Comparison of ENCODE assay signal across 12 cellular contexts in the genomic region with DNA sequence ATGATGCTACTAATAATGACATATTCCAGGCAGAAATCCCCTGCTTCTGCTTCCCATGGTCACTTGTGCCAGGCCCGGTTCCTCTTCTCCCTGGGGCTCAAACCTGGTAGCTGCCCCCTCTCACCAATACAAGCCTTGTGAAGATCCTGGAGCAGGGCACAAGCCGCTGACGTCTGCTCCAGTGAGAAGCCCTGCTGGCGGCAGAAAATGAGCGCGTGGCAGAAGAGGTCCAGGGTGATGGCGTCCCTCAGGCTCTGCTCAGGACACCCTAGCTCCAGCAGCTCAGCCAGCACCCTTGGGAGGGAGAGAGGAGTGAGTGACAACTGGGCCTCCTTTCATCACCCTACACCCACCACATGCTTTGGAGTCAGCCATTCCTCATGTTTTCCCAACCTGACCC. TPM values are rescaled to one million over a fixed set of nuclear protein-coding genes. Genes with fewer than 3 reads are reported as not detected.
A peak's percentile ranks its signal among the peaks of the same experiment; 100 is the strongest.
DNase-seq lines count a peak whose midpoint lies in the region; ATAC-seq and TF ChIP-seq lines count a peak whose summit lies in the region.
"Had no signal": no experiment of that assay in that cellular context is flagged by ENCODE, and none has a peak within 500 bp of the region (broad histone marks: within the 10 kb centered on the region; RNA-seq: fewer than 3 reads in every experiment).

No MANE protein-coding gene starts in this region.

- H3K4me1 Mint-ChIP-seq in activated naive CD4-positive, alpha-beta T cell treated with anti-CD3 and anti-CD28 coated beads, Interleukin-2, amount 50 U/mL, for 24 hours: peaks cover 22% of the 10 kb centered on the region
- H3K4me1 Mint-ChIP-seq in memory B cell (peaks cover 23% of the 10 kb centered on the region), type B pancreatic cell (ENCODE audit: unreplicated experiment) (peaks cover 17% of the 10 kb centered on the region)

- H3K27me3 ChIP-seq in MG63: no peaks in the 10 kb centered on the region

- no peak for ATAC-seq in memory B cell (ENCODE audit: low read depth)
- ATAC-seq in GM21529 (IDR thresholded peaks at IDR 0.05; ENCODE audit: unreplicated experiment): no peak

- no peaks in the 10 kb centered on the region for H3K9me3 ChIP-seq in MG63

- H3K4me3 Mint-ChIP-seq in activated naive CD4-positive, alpha-beta T cell treated with anti-CD3 and anti-CD28 coated beads, Interleukin-2, amount 50 U/mL, for 24 hours: peak overlapping the region; percentile 96
- H3K4me3 Mint-ChIP-seq in memory B cell (no peak overlapping the region), type B pancreatic cell (peak overlapping the region; percentile 96)

- no peak for DNase-seq in activated naive CD4-positive, alpha-beta T cell treated with Interleukin-2 at 50 U/mL for 16 hours
- DNase-seq in RKO (ENCODE audit: low spot score): peak; percentile 30
- no peak for DNase-seq in memory B cell (ENCODE audit: low spot score in 2 of 2)
- DNase-seq in type B pancreatic cell (ENCODE audit: extremely low spot score, unreplicated experiment): no peak
- no peak for DNase-seq in posterior vena cava (ENCODE audit: low spot score)
- DNase-seq in MG63: no peak
- DNase-seq: amniotic stem cell; NCI-H1092; stimulated activated CD4-positive, alpha-beta T cell treated with anti-CD3 and anti-CD28 coated beads, Interleukin-4, amount 100 ng/mL, for 24 hours had no signal

- H3K36me3 Mint-ChIP-seq in activated naive CD4-positive, alpha-beta T cell treated with anti-CD3 and anti-CD28 coated beads, Interleukin-2, amount 50 U/mL, for 24 hours: peaks cover 2% of the 10 kb centered on the region
- H3K36me3 Mint-ChIP-seq in memory B cell: peaks cover 7% of the 10 kb centered on the region
- H3K36me3 Mint-ChIP-seq in type B pancreatic cell: peaks cover 3% of the 10 kb centered on the region

- no peak for TF ChIP-seq CTCF in type B pancreatic cell (conservative IDR thresholded peaks at IDR 0.05)

- no peaks in the 10 kb centered on the region for H3K9me3 Mint-ChIP-seq in activated naive CD4-positive, alpha-beta T cell treated with anti-CD3 and anti-CD28 coated beads, Interleukin-2, amount 50 U/mL, for 24 hours
- H3K9me3 Mint-ChIP-seq in memory B cell (no peaks in the 10 kb centered on the region), type B pancreatic cell (no peaks in the 10 kb centered on the region)
- H3K9me3 Mint-ChIP-seq: stimulated activated naive CD8-positive, alpha-beta T cell treated with anti-CD3 and anti-CD28 coated beads, Interleukin-15, Interleukin-2, amounts not matched to agents 100 ng/mL and 50 ng/mL, for 24 hours had no signal

- H3K27ac Mint-ChIP-seq in activated naive CD4-positive, alpha-beta T cell treated with anti-CD3 and anti-CD28 coated beads, Interleukin-2, amount 50 U/mL, for 24 hours: no peak overlapping the region
- H3K27ac Mint-ChIP-seq in memory B cell (peak overlapping the region; percentile 76), type B pancreatic cell (peak overlapping the region; percentile 92)

- H3K36me3 ChIP-seq in MG63: peaks cover 46% of the 10 kb centered on the region

- no peak overlapping the region for H3K4me3 ChIP-seq in MG63

- no peaks in the 10 kb centered on the region for H3K27me3 Mint-ChIP-seq in activated naive CD4-positive, alpha-beta T cell treated with anti-CD3 and anti-CD28 coated beads, Interleukin-2, amount 50 U/mL, for 24 hours
- H3K27me3 Mint-ChIP-seq in memory B cell (no peaks in the 10 kb centered on the region), type B pancreatic cell (no peaks in the 10 kb centered on the region)
- H3K27me3 Mint-ChIP-seq: stimulated activated naive CD8-positive, alpha-beta T cell treated with anti-CD3 and anti-CD28 coated beads, Interleukin-15, Interleukin-2, amounts not matched to agents 100 ng/mL and 50 ng/mL, for 24 hours had no signal

- intact Hi-C loops in posterior vena cava (cut with DNase I): no loop called here

RNA-seq across cellular contexts. Expression of gene CFAP119, which starts 1.7 kb away (rescaled TPM):
- total RNA-seq in type B pancreatic cell (ENCODE audit: low replicate concordance): 14.2 and 15.0 TPM in 2 replicates
- total RNA-seq in posterior vena cava: 1 to 10 TPM; 1.2 TPM
- total RNA-seq in MG63 (2014; rRNA removed; shearing (Covaris generic); ENCODE audit: low replicate concordance): 4.1 and 9.1 TPM in 2 replicates

RNA-seq across cellular contexts. Expression of gene RNF40, which starts 2.0 kb away (rescaled TPM):
- 107 and 131 TPM in 2 replicates for total RNA-seq in type B pancreatic cell (ENCODE audit: low replicate concordance)
- 10 to 100 TPM; 60.9 to 66.5 TPM for total RNA-seq in posterior vena cava
- 116 and 127 TPM in 2 replicates for total RNA-seq in MG63 (2014; rRNA removed; shearing (Covaris generic); ENCODE audit: low replicate concordance)

RNA-seq across cellular contexts. Expression of gene PHKG2, which starts 11.9 kb away (rescaled TPM):
- 41.5 and 42.4 TPM in 2 replicates for total RNA-seq in type B pancreatic cell (ENCODE audit: low replicate concordance)
- 10 to 100 TPM; 13.0 to 13.9 TPM for total RNA-seq in posterior vena cava
- total RNA-seq in MG63 (2014; rRNA removed; shearing (Covaris generic); ENCODE audit: low replicate concordance): 18.3 and 25.2 TPM in 2 replicates

RNA-seq across cellular contexts. Expression of gene ZNF629, which starts 26.8 kb away (rescaled TPM):
- total RNA-seq in type B pancreatic cell (ENCODE audit: low replicate concordance) (26.9 and 35.5 TPM in 2 replicates), posterior vena cava (10 to 100 TPM; 10.1 to 11.2 TPM)
- 10.3 and 13.6 TPM in 2 replicates for total RNA-seq in MG63 (2014; rRNA removed; shearing (Covaris generic); ENCODE audit: low replicate concordance)
